ENCODE assay signal across 1 cellular context in genomic region chr7:28292826-28293528, GRCh38.
TF ChIP-seq lines count a peak whose summit lies in the region.

No MANE protein-coding gene starts in this region.

TF ChIP-seq in K562, 482 proteins besides CTCF, POLR2A, EP300 and RAD21 (continued from another document):
- TF ChIP-seq CBX2 (IDR thresholded peaks at IDR 0.05; ENCODE audit: insufficient read depth, low read length, poor library complexity, severe bottlenecking) (no peak), KAT2B (IDR thresholded peaks at IDR 0.05; ENCODE audit: low read depth, low read length) (no peak), ATF3 (IDR thresholded peaks at IDR 0.05) (no peak), ATF3 (CRISPR knock-in tag; conservative IDR thresholded peaks at IDR 0.05) (no peak), SP1 (CRISPR knock-in tag; IDR thresholded peaks at IDR 0.05) (no peak), PKNOX1 (IDR thresholded peaks at IDR 0.05) (peak; percentile 73), TCF7 (IDR thresholded peaks at IDR 0.05; ENCODE audit: borderline replicate concordance) (no peak), ZNF398 (CRISPR knock-in tag; IDR thresholded peaks at IDR 0.05) (no peak)
